In the genomic region with DNA sequence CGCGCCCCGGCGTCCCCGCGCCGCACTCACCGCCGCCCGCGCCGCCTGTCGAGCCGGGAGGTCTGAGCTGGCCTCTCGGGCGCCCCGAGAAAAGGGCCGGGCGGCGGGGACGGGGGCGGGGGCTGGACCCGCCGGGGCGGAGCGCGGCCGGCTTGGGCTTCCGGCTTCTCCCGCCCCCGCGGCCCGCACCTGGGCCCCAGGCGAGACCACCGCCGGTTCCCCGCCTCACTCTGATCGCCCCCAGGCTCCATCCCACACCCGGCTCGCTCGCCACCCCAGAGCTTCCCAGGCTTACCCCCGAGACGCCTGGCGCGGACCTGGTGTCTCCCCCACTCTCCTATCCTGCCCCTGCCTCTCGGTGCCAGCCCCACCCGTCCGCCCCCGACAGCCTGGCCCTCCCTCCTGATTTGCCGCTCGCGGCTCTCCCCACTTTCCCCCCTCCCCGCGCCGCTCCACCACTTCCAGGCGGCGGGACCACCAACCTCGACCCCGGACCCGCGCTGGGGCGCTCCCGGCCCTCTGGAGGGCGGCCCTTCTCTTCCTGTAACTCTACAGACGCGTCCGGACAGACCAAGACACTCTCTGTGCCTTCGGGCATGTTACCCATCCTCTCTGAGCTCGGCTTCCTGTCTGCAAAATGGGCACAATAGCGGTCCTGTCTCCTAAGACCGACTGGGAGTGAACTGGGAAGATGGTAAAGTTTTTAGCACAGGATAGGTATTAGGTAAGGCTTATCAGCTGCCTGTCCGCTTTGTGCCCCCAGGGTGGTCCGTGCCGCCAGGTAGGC, we compare ENCODE assay signal across 1 cellular context.
TF ChIP-seq lines count a peak whose summit lies in the region.

A gene (minus strand): TSS at position 64 of the 787 bp plus-strand sequence. CDS start 30,189 bp downstream, outside the sequence.

TF ChIP-seq in K562, 482 proteins besides CTCF, POLR2A, EP300 and RAD21 (continued from another document and continues in another):
- TF ChIP-seq, protein P1, sequence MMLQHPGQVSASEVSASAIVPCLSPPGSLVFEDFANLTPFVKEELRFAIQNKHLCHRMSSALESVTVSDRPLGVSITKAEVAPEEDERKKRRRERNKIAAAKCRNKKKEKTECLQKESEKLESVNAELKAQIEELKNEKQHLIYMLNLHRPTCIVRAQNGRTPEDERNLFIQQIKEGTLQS (IDR thresholded peaks at IDR 0.05): no peak
- TF ChIP-seq, protein P1 (CRISPR knock-in tag; conservative IDR thresholded peaks at IDR 0.05): no peak
- TF ChIP-seq, protein P2, sequence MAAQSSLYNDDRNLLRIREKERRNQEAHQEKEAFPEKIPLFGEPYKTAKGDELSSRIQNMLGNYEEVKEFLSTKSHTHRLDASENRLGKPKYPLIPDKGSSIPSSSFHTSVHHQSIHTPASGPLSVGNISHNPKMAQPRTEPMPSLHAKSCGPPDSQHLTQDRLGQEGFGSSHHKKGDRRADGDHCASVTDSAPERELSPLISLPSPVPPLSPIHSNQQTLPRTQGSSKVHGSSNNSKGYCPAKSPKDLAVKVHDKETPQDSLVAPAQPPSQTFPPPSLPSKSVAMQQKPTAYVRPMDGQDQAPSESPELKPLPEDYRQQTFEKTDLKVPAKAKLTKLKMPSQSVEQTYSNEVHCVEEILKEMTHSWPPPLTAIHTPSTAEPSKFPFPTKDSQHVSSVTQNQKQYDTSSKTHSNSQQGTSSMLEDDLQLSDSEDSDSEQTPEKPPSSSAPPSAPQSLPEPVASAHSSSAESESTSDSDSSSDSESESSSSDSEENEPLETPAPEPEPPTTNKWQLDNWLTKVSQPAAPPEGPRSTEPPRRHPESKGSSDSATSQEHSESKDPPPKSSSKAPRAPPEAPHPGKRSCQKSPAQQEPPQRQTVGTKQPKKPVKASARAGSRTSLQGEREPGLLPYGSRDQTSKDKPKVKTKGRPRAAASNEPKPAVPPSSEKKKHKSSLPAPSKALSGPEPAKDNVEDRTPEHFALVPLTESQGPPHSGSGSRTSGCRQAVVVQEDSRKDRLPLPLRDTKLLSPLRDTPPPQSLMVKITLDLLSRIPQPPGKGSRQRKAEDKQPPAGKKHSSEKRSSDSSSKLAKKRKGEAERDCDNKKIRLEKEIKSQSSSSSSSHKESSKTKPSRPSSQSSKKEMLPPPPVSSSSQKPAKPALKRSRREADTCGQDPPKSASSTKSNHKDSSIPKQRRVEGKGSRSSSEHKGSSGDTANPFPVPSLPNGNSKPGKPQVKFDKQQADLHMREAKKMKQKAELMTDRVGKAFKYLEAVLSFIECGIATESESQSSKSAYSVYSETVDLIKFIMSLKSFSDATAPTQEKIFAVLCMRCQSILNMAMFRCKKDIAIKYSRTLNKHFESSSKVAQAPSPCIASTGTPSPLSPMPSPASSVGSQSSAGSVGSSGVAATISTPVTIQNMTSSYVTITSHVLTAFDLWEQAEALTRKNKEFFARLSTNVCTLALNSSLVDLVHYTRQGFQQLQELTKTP (IDR thresholded peaks at IDR 0.05; ENCODE audit: low read depth in 1 of 2, partially characterized antibody in 2 of 2): no peak
- TF ChIP-seq, protein P3, sequence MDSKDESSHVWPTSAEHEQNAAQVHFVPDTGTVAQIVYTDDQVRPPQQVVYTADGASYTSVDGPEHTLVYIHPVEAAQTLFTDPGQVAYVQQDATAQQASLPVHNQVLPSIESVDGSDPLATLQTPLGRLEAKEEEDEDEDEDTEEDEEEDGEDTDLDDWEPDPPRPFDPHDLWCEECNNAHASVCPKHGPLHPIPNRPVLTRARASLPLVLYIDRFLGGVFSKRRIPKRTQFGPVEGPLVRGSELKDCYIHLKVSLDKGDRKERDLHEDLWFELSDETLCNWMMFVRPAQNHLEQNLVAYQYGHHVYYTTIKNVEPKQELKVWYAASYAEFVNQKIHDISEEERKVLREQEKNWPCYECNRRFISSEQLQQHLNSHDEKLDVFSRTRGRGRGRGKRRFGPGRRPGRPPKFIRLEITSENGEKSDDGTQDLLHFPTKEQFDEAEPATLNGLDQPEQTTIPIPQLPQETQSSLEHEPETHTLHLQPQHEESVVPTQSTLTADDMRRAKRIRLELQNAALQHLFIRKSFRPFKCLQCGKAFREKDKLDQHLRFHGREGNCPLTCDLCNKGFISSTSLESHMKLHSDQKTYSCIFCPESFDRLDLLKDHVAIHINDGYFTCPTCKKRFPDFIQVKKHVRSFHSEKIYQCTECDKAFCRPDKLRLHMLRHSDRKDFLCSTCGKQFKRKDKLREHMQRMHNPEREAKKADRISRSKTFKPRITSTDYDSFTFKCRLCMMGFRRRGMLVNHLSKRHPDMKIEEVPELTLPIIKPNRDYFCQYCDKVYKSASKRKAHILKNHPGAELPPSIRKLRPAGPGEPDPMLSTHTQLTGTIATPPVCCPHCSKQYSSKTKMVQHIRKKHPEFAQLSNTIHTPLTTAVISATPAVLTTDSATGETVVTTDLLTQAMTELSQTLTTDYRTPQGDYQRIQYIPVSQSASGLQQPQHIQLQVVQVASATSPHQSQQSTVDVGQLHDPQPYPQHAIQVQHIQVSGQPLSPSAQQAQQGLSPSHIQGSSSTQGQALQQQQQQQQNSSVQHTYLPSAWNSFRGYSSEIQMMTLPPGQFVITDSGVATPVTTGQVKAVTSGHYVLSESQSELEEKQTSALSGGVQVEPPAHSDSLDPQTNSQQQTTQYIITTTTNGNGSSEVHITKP (IDR thresholded peaks at IDR 0.05; ENCODE audit: partially characterized antibody): peak; percentile 15
- TF ChIP-seq ZNF347 (CRISPR knock-in tag; IDR thresholded peaks at IDR 0.05; ENCODE audit: low read depth) (no peak), ETV1 (tag; conservative IDR thresholded peaks at IDR 0.05; ENCODE audit: low read depth) (peak; percentile 32; the same call in 1 of the 2 replicates), ZNF696 (CRISPR knock-in tag; conservative IDR thresholded peaks at IDR 0.05) (no peak), SRSF3 (IDR thresholded peaks at IDR 0.05; ENCODE audit: insufficient read depth, low read length) (no peak), MAZ (CRISPR knock-in tag; conservative IDR thresholded peaks at IDR 0.05 in 1 of 2, IDR thresholded peaks at IDR 0.05 in 1 of 2) (peak in 1 of 2 experiments; percentile 25; a peak in 2 of 4 replicates), ZNF778 (CRISPR knock-in tag; IDR thresholded peaks at IDR 0.05) (no peak), KLF13 (tag; IDR thresholded peaks at IDR 0.05; ENCODE audit: borderline replicate concordance, low read depth) (no peak), CHCHD3 (CRISPR knock-in tag; IDR thresholded peaks at IDR 0.05) (no peak), CSDE1 (IDR thresholded peaks at IDR 0.05) (no peak), JUND (IDR thresholded peaks at IDR 0.05; ENCODE audit: borderline replicate concordance, low read depth, low read length) (no peak), JUND (tag; IDR thresholded peaks at IDR 0.05; ENCODE audit: borderline replicate concordance, low read depth, low read length) (no peak), ZFX (CRISPR knock-in tag; IDR thresholded peaks at IDR 0.05) (peak; percentile 50), MIER1 (IDR thresholded peaks at IDR 0.05; ENCODE audit: low read depth) (no peak), TFAM (CRISPR knock-in tag; conservative IDR thresholded peaks at IDR 0.05) (no peak), RCOR1 (IDR thresholded peaks at IDR 0.05; ENCODE audit: borderline replicate concordance in 1 of 2, low read depth in 2 of 2, low read length in 2 of 2) (no peak), EZH2 (IDR thresholded peaks at IDR 0.05; ENCODE audit: borderline replicate concordance, low read depth, low read length) (no peak), ZNF589 (CRISPR knock-in tag; IDR thresholded peaks at IDR 0.05; ENCODE audit: low read depth) (no peak), ZFPM2 (CRISPR knock-in tag; IDR thresholded peaks at IDR 0.05) (no peak)
- TF ChIP-seq, protein P4, sequence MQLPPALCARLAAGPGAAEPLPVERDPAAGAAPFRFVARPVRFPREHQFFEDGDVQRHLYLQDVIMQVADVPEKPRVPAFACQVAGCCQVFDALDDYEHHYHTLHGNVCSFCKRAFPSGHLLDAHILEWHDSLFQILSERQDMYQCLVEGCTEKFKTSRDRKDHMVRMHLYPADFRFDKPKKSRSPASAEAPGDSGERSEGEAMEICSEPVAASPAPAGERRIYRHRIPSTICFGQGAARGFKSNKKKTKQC (CRISPR knock-in tag; IDR thresholded peaks at IDR 0.05): no peak
- TF ChIP-seq, protein P5, sequence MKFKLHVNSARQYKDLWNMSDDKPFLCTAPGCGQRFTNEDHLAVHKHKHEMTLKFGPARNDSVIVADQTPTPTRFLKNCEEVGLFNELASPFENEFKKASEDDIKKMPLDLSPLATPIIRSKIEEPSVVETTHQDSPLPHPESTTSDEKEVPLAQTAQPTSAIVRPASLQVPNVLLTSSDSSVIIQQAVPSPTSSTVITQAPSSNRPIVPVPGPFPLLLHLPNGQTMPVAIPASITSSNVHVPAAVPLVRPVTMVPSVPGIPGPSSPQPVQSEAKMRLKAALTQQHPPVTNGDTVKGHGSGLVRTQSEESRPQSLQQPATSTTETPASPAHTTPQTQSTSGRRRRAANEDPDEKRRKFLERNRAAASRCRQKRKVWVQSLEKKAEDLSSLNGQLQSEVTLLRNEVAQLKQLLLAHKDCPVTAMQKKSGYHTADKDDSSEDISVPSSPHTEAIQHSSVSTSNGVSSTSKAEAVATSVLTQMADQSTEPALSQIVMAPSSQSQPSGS (CRISPR knock-in tag; IDR thresholded peaks at IDR 0.05): no peak
- TF ChIP-seq, protein P6, sequence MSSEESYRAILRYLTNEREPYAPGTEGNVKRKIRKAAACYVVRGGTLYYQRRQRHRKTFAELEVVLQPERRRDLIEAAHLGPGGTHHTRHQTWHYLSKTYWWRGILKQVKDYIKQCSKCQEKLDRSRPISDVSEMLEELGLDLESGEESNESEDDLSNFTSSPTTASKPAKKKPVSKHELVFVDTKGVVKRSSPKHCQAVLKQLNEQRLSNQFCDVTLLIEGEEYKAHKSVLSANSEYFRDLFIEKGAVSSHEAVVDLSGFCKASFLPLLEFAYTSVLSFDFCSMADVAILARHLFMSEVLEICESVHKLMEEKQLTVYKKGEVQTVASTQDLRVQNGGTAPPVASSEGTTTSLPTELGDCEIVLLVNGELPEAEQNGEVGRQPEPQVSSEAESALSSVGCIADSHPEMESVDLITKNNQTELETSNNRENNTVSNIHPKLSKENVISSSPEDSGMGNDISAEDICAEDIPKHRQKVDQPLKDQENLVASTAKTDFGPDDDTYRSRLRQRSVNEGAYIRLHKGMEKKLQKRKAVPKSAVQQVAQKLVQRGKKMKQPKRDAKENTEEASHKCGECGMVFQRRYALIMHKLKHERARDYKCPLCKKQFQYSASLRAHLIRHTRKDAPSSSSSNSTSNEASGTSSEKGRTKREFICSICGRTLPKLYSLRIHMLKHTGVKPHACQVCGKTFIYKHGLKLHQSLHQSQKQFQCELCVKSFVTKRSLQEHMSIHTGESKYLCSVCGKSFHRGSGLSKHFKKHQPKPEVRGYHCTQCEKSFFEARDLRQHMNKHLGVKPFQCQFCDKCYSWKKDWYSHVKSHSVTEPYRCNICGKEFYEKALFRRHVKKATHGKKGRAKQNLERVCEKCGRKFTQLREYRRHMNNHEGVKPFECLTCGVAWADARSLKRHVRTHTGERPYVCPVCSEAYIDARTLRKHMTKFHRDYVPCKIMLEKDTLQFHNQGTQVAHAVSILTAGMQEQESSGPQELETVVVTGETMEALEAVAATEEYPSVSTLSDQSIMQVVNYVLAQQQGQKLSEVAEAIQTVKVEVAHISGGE (CRISPR knock-in tag; IDR thresholded peaks at IDR 0.05): peak in 1 of 3 experiments; percentile 64; a peak in 2 of 6 replicates
- TF ChIP-seq, protein P7, sequence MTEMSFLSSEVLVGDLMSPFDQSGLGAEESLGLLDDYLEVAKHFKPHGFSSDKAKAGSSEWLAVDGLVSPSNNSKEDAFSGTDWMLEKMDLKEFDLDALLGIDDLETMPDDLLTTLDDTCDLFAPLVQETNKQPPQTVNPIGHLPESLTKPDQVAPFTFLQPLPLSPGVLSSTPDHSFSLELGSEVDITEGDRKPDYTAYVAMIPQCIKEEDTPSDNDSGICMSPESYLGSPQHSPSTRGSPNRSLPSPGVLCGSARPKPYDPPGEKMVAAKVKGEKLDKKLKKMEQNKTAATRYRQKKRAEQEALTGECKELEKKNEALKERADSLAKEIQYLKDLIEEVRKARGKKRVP (CRISPR knock-in tag; IDR thresholded peaks at IDR 0.05): no peak
- TF ChIP-seq, protein P8, sequence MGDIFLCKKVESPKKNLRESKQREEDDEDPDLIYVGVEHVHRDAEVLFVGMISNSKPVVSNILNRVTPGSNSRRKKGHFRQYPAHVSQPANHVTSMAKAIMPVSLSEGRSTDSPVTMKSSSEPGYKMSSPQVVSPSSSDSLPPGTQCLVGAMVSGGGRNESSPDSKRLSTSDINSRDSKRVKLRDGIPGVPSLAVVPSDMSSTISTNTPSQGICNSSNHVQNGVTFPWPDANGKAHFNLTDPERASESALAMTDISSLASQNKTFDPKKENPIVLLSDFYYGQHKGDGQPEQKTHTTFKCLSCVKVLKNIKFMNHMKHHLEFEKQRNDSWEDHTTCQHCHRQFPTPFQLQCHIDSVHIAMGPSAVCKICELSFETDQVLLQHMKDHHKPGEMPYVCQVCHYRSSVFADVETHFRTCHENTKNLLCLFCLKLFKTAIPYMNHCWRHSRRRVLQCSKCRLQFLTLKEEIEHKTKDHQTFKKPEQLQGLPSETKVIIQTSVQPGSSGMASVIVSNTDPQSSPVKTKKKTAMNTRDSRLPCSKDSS (IDR thresholded peaks at IDR 0.05; ENCODE audit: low read depth, partially characterized antibody): no peak
- TF ChIP-seq, protein P9, sequence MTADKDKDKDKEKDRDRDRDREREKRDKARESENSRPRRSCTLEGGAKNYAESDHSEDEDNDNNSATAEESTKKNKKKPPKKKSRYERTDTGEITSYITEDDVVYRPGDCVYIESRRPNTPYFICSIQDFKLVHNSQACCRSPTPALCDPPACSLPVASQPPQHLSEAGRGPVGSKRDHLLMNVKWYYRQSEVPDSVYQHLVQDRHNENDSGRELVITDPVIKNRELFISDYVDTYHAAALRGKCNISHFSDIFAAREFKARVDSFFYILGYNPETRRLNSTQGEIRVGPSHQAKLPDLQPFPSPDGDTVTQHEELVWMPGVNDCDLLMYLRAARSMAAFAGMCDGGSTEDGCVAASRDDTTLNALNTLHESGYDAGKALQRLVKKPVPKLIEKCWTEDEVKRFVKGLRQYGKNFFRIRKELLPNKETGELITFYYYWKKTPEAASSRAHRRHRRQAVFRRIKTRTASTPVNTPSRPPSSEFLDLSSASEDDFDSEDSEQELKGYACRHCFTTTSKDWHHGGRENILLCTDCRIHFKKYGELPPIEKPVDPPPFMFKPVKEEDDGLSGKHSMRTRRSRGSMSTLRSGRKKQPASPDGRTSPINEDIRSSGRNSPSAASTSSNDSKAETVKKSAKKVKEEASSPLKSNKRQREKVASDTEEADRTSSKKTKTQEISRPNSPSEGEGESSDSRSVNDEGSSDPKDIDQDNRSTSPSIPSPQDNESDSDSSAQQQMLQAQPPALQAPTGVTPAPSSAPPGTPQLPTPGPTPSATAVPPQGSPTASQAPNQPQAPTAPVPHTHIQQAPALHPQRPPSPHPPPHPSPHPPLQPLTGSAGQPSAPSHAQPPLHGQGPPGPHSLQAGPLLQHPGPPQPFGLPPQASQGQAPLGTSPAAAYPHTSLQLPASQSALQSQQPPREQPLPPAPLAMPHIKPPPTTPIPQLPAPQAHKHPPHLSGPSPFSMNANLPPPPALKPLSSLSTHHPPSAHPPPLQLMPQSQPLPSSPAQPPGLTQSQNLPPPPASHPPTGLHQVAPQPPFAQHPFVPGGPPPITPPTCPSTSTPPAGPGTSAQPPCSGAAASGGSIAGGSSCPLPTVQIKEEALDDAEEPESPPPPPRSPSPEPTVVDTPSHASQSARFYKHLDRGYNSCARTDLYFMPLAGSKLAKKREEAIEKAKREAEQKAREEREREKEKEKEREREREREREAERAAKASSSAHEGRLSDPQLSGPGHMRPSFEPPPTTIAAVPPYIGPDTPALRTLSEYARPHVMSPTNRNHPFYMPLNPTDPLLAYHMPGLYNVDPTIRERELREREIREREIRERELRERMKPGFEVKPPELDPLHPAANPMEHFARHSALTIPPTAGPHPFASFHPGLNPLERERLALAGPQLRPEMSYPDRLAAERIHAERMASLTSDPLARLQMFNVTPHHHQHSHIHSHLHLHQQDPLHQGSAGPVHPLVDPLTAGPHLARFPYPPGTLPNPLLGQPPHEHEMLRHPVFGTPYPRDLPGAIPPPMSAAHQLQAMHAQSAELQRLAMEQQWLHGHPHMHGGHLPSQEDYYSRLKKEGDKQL (CRISPR knock-in tag; IDR thresholded peaks at IDR 0.05; ENCODE audit: borderline replicate concordance): no peak
